ENCODE assay signal across 8 cellular contexts in the genomic region with DNA sequence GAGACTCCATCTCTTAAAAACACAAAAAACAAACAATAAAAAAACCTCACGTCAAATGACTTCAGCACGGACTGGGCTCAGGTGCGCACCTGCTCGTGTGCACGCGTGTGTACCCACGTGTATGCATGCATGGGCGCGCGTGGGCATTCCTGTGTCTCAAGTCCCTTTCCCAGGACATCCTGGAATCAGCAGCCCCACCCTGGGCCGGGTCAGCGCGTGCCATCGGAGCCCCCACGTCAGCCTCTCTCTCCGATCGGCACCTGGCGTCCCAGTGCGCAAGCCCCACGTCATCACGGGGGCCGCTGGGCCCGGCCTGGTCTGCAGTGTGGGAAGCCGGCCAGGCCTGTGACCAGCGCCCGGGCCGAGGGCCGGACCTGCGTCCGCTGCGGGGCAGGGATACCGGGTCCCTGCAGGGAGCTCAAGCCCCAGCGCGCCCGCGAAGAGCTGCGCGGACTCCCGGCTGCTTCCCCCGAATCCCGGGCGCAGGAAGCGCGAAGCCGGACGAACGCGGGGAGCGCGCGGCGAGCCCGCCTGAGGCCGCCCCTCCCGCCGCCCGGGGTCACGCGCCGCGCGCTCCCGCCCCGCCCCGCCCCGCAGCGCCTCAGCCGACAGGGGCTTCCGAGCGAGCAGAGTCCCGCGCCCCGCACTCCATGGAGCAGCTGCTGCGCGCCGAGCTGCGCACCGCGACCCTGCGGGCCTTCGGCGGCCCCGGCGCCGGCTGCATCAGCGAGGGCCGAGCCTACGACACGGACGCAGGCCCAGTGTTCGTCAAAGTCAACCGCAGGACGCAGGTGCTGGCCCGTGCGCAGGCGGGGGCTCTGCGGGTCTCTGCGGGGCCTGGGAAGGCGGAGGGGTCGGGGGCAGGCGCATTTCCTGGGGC. TPM values are rescaled to one million over a fixed set of nuclear protein-coding genes. Genes with fewer than 3 reads are reported as not detected.
A peak's percentile ranks its signal among the peaks of the same experiment; 100 is the strongest.
DNase-seq lines count a peak whose midpoint lies in the region; ATAC-seq and TF ChIP-seq lines count a peak whose summit lies in the region.

Gene FN3K, plus strand, starts transcription at position 629 of the 880 bp plus-strand sequence. Its CDS starts 22 bp downstream, at position 651.

- intact Hi-C loops in CD4-positive, alpha-beta T cell (cut with DNase I, micrococcal nuclease) = no loop called here
- intact Hi-C loops in IMR-90 (cut with micrococcal nuclease) = no loop called here
- intact Hi-C loops in left lung (cut with DNase I) = no loop called here

- H3K27ac ChIP-seq in CD4-positive, alpha-beta T cell (ENCODE audit: low read depth, low read length) = no peak within 1 kb of the TSS
- H3K27ac ChIP-seq in IMR-90 (ENCODE audit: insufficient read depth, low read length) (no peak within 1 kb of the TSS; the same call in 1 of the 2 replicates), left lung (peak within 1 kb of the TSS; percentile 48 to 63)

- H4K8ac ChIP-seq in IMR-90 (ENCODE audit: low read depth in 2 of 2, low read length in 2 of 2) = peak within 1 kb of the TSS; percentile 65 to 78; a peak in 3 of 4 replicates

- CTCF ChIA-PET in CD4-positive, alpha-beta T cell (lab: Charles Lee) = no interaction called here
- CTCF ChIA-PET in IMR-90 (lab: Yijun Ruan, JAX) = no interaction called here

- peak within 1 kb of the TSS; percentile 9; the same call in 1 of the 2 replicates for H3K14ac ChIP-seq in IMR-90 (replicated peaks; ENCODE audit: low read depth, low read length)

- no peak within 1 kb of the TSS for H3K56ac ChIP-seq in IMR-90 (ENCODE audit: extremely low read depth, insufficient read depth, low read length)

- H3K36me3 ChIP-seq in IMR-90 (ENCODE audit: control insufficient read depth, insufficient read depth, low read length) = peaks cover 6% of the 10 kb centered on the region; the same call in 1 of the 2 replicates
- H3K36me3 ChIP-seq in left lung = peaks cover 0 to 15% of the 10 kb centered on the region in 2 donors

- no peak within 1 kb of the TSS for H3K27ac Mint-ChIP-seq in CD4-positive, alpha-beta T cell

- H4K20me1 ChIP-seq in IMR-90 (ENCODE audit: insufficient read depth, low read length) = no peaks in the 10 kb centered on the region

- no peaks in the 10 kb centered on the region for H3K9me3 ChIP-seq in CD4-positive, alpha-beta T cell (ENCODE audit: control insufficient read depth, low read length)
- H3K9me3 ChIP-seq in IMR-90 (ENCODE audit: control insufficient read depth, insufficient read depth, low read length) (peaks cover 10% of the 10 kb centered on the region), left lung (no peaks in the 10 kb centered on the region)

- H4K91ac ChIP-seq in IMR-90 (ENCODE audit: insufficient read depth, low read depth, low read length) = no peak within 1 kb of the TSS

- H3K18ac ChIP-seq in IMR-90 (ENCODE audit: low read depth, low read length) = no peak within 1 kb of the TSS; the same call in 1 of the 2 replicates

- H3K27me3 ChIP-seq in CD4-positive, alpha-beta T cell (ENCODE audit: control insufficient read depth, insufficient read depth, low read length) = no peaks in the 10 kb centered on the region
- H3K27me3 ChIP-seq in IMR-90 (ENCODE audit: control insufficient read depth, insufficient read depth, low read length) = no peaks in the 10 kb centered on the region
- H3K27me3 ChIP-seq in left lung = peaks cover 0 to 16% of the 10 kb centered on the region in 2 donors

- H4K5ac ChIP-seq in IMR-90 (ENCODE audit: low read depth, low read length) = peak within 1 kb of the TSS; percentile 86; the same call in 1 of the 2 replicates

- H3K4ac ChIP-seq in IMR-90 (ENCODE audit: low read depth, low read length) = peak within 1 kb of the TSS; percentile 69

- peak; percentile 63 for TF ChIP-seq POLR2A in IMR-90 (IDR thresholded peaks at IDR 0.05; ENCODE audit: low read depth, low read length)

- dilution Hi-C loops in IMR-90 (cut with HindIII; ENCODE audit: low sequenced_read_pairs, unreplicated experiment) = no loop called here

- no peaks in the 10 kb centered on the region for H3K4me1 Mint-ChIP-seq in CD4-positive, alpha-beta T cell (ENCODE audit: low read depth)

- no peak for TF ChIP-seq RAD21 in IMR-90 (IDR thresholded peaks at IDR 0.05; ENCODE audit: low read length)

- H2BK15ac ChIP-seq in IMR-90 (ENCODE audit: low read depth, low read length) = no peak within 1 kb of the TSS; the same call in 2 of the 3 replicates

- H3K9me3 Mint-ChIP-seq in CD4-positive, alpha-beta T cell = no peaks in the 10 kb centered on the region

- H2AFZ ChIP-seq in IMR-90 (replicated peaks; ENCODE audit: low read length, poor library complexity) = peak within 1 kb of the TSS; percentile 97

- in situ Hi-C loops in IMR-90 (cut with MboI; ENCODE audit: low sequenced_read_pairs) = no loop called here

- BruUV-seq in IMR-90 (replicated peaks; lab: Mats Ljungman, UMichigan) = no TSS peak

- H3K27me3 Mint-ChIP-seq in CD4-positive, alpha-beta T cell = no peaks in the 10 kb centered on the region

- peaks cover 18% of the 10 kb centered on the region for H3K36me3 Mint-ChIP-seq in CD4-positive, alpha-beta T cell (ENCODE audit: low read depth)

- no peaks in the 10 kb centered on the region for H3K9me1 ChIP-seq in IMR-90 (ENCODE audit: insufficient read depth, low read length)

- H3K23ac ChIP-seq in IMR-90 (ENCODE audit: low read depth, low read length) = peak within 1 kb of the TSS; percentile 78

- 11% methylated on average over 59 of the region's 101 CpGs; no CpG with 5 or more reads in 1 of the 2 experiments for WGBS in IMR-90 (ENCODE audit: extremely low coverage in 2 of 2, insufficient read length in 1 of 2), 2 experiments

- peak within 1 kb of the TSS; percentile 90 for H3K4me2 ChIP-seq in IMR-90 (ENCODE audit: low read depth, low read length)

- H3K9ac ChIP-seq in IMR-90 (ENCODE audit: low read depth, low read length) = peak within 1 kb of the TSS; percentile 68

- H2BK120ac ChIP-seq in IMR-90 (ENCODE audit: low read depth, low read length) = no peak within 1 kb of the TSS

- H2AK9ac ChIP-seq in IMR-90 (replicated peaks; ENCODE audit: low read depth, low read length, poor library complexity) = peak within 1 kb of the TSS; percentile 85

- POLR2A ChIA-PET in CD4-positive, alpha-beta T cell (lab: Charles Lee) = no interaction called here
- POLR2A ChIA-PET in IMR-90 (lab: Charles Lee; ENCODE audit: unreplicated experiment) = no interaction called here

- no peak for TF ChIP-seq CTCF in CD4-positive, alpha-beta T cell (IDR thresholded peaks at IDR 0.05)
- TF ChIP-seq CTCF in IMR-90 (conservative IDR thresholded peaks at IDR 0.05; ENCODE audit: low read depth, low read length) (no peak), WI38 (IDR thresholded peaks at IDR 0.05; ENCODE audit: low read depth, low read length) (no peak), left lung (IDR thresholded peaks at IDR 0.05) (no peak)

- H2AK5ac ChIP-seq in IMR-90 (ENCODE audit: low read depth, low read length) = peak within 1 kb of the TSS; percentile 70

- H2BK5ac ChIP-seq in IMR-90 (ENCODE audit: low read depth, low read length, poor library complexity, severe bottlenecking) = no peak within 1 kb of the TSS

- H2BK20ac ChIP-seq in IMR-90 (ENCODE audit: low read depth, low read length) = no peak within 1 kb of the TSS

- H3K79me1 ChIP-seq in IMR-90 (ENCODE audit: low read depth in 1 of 2, low read length in 2 of 2) = peaks cover 0 to 4% of the 10 kb centered on the region in 2 experiments; a peak in 1 of 4 replicates

- peak; percentile 83 for ATAC-seq in CD4-positive, alpha-beta T cell (ENCODE audit: poor library complexity)
- ATAC-seq in IMR-90 (ENCODE audit: low read depth) (peak; percentile 87), left lung (peak; percentile 87), GM21576 (IDR thresholded peaks at IDR 0.05; ENCODE audit: unreplicated experiment) (no peak), GM18868 (IDR thresholded peaks at IDR 0.05; ENCODE audit: unreplicated experiment) (no peak)

- H3K4me3 ChIP-seq in IMR-90 (ENCODE audit: insufficient read depth, low read depth, low read length) (peak within 1 kb of the TSS; percentile 85), WI38 (ENCODE audit: low read depth, low read length) (peak within 1 kb of the TSS; percentile 56), left lung (peak within 1 kb of the TSS; percentile 55 to 67)

- peak within 1 kb of the TSS; percentile 76 for H3K4me3 Mint-ChIP-seq in CD4-positive, alpha-beta T cell

- peak in 6 of 10 experiments; percentile 17 to 54 (median 38) for DNase-seq in CD4-positive, alpha-beta T cell
- DNase-seq in IMR-90 (peak; percentile 85), ecto neural progenitor cell (ENCODE audit: low spot score) (peak; percentile 88), left lung (peak; percentile 62 to 87)
- DNase-seq in stimulated activated CD8-positive, alpha-beta memory T cell treated with anti-CD3 and anti-CD28 coated beads, Interleukin-4, amount 100 ng/mL, for 48 hours = peak; percentile 40

- peaks cover 7% of the 10 kb centered on the region for H3K4me1 ChIP-seq in IMR-90 (ENCODE audit: control insufficient read depth, insufficient read depth, low read length)
- H3K4me1 ChIP-seq in left lung = peaks cover 3 to 10% of the 10 kb centered on the region in 2 donors

TF ChIP-seq in IMR-90, 13 proteins besides CTCF, POLR2A, EP300 and RAD21:
- no peak for TF ChIP-seq CEBPB (IDR thresholded peaks at IDR 0.05; ENCODE audit: low read depth, low read length)
- peak; percentile 44; the same call in 1 of the 2 replicates for TF ChIP-seq MAZ (IDR thresholded peaks at IDR 0.05; ENCODE audit: borderline replicate concordance, low read depth, low read length)
- peak; percentile 67 for TF ChIP-seq BHLHE40 (IDR thresholded peaks at IDR 0.05; ENCODE audit: low read depth, low read length)
- TF ChIP-seq USF2 (IDR thresholded peaks at IDR 0.05; ENCODE audit: low read depth, low read length) = peak; percentile 15; the same call in 1 of the 2 replicates
TF ChIP-seq in IMR-90: peak in this region for 3.

RNA-seq across cellular contexts. Expression of gene FN3K, which starts in this region (rescaled TPM):
- 1 to 10 TPM; 4.2 to 4.9 TPM for total RNA-seq in CD4-positive, alpha-beta T cell
- total RNA-seq in IMR-90 (2012; rRNA removed) (0.83 and 0.90 TPM in 2 replicates), left lung (10 to 100 TPM; 17.7 to 28.1 TPM)
- polyA plus RNA-seq in IMR-90 (2012; rRNA removed) = 2.0 and 2.9 TPM in 2 replicates
- 3.7 and 4.9 TPM in 2 replicates for polyA plus RNA-seq in IMR-90 (2012; cell fraction: cytosol; rRNA removed)
- 8.8 and 25.0 TPM in 2 replicates for polyA plus RNA-seq in IMR-90 (2012; cell fraction: nucleus; rRNA removed; ENCODE audit: low replicate concordance)

Comparison
In these comparisons a context has a peak if more than half of its experiments do, and no peak if none do; other contexts are left out.
1. ATAC-seq: peak in CD4-positive, alpha-beta T cell (single experiment), IMR-90 (single experiment) and left lung (single experiment); none in GM21576 (single experiment) and GM18868 (single experiment).
2. DNase-seq: peak in every context shown above with its lines; median percentile 88 in ecto neural progenitor cell; 85 in IMR-90; 74 in left lung; 40 in stimulated activated CD8-positive, alpha-beta memory T cell treated with anti-CD3 and anti-CD28 coated beads, Interleukin-4, amount 100 ng/mL, for 48 hours; 38 in CD4-positive, alpha-beta T cell.
3. H3K27ac ChIP-seq: peak in left lung (2 of 2); none in CD4-positive, alpha-beta T cell (single experiment) and IMR-90 (single experiment).
4. Peak in every context shown above with its lines, with median percentiles within 50 percentile points of each other: H3K4me3 ChIP-seq.